In genomic region chr12:24596768-24597388, GRCh38 we compare ENCODE assay signal across 8 cellular contexts.
DNase-seq lines count a peak whose midpoint lies in the region; ATAC-seq and TF ChIP-seq lines count a peak whose summit lies in the region.

No MANE protein-coding gene starts in this region.

- DNase-seq in natural killer cell (no peak), NCI-H446 (lab: John Stamatoyannopoulos, UW) (peak; percentile 44 to 58), cerebellar cortex (ENCODE audit: low spot score) (peak; percentile 8), midbrain (lab: John Stamatoyannopoulos, UW) (peak; percentile 44), activated gamma-delta T cell (lab: John Stamatoyannopoulos, UW) (no peak)
- DNase-seq in natural killer cell treated with Interleukin-12 subunit alpha and Interleukin-12 subunit beta and Interleukin-15 and Interleukin-18, amount 100 ng/mL, for 72 hours (ENCODE audit: low spot score), result no peak

- TF ChIP-seq CTCF in natural killer cell (IDR thresholded peaks at IDR 0.05), result peak; percentile 27

- no peak overlapping the region for H3K27ac Mint-ChIP-seq in natural killer cell
- H3K27ac Mint-ChIP-seq in natural killer cell treated with Interleukin-12 subunit alpha and Interleukin-12 subunit beta and Interleukin-15 and Interleukin-18, amount 100 ng/mL, for 72 hours, result no peak overlapping the region

- no peak for ATAC-seq in natural killer cell
- ATAC-seq in natural killer cell treated with Interleukin-12 subunit alpha and Interleukin-12 subunit beta and Interleukin-15 and Interleukin-18, amount 100 ng/mL, for 72 hours, result no peak
- no peak for ATAC-seq in GM18511 (IDR thresholded peaks at IDR 0.05; ENCODE audit: unreplicated experiment)
- ATAC-seq in GM19023 (IDR thresholded peaks at IDR 0.05; ENCODE audit: unreplicated experiment), result no peak

- H3K4me1 Mint-ChIP-seq in natural killer cell, result peaks cover 6 to 18% of the 10 kb centered on the region in 2 donors
- H3K4me1 Mint-ChIP-seq in natural killer cell treated with Interleukin-12 subunit alpha and Interleukin-12 subunit beta and Interleukin-15 and Interleukin-18, amount 100 ng/mL, for 72 hours (ENCODE audit: low read depth in 2 of 2), result peaks cover 14 to 20% of the 10 kb centered on the region in 2 donors

- peaks cover 0 to 2% of the 10 kb centered on the region in 2 donors for H3K9me3 Mint-ChIP-seq in natural killer cell
- no peaks in the 10 kb centered on the region for H3K9me3 Mint-ChIP-seq in natural killer cell treated with Interleukin-12 subunit alpha and Interleukin-12 subunit beta and Interleukin-15 and Interleukin-18, amount 100 ng/mL, for 72 hours

- no peak overlapping the region for H3K4me3 Mint-ChIP-seq in natural killer cell
- no peak overlapping the region for H3K4me3 Mint-ChIP-seq in natural killer cell treated with Interleukin-12 subunit alpha and Interleukin-12 subunit beta and Interleukin-15 and Interleukin-18, amount 100 ng/mL, for 72 hours

- H3K36me3 Mint-ChIP-seq in natural killer cell, result no peaks in the 10 kb centered on the region
- no peaks in the 10 kb centered on the region for H3K36me3 Mint-ChIP-seq in natural killer cell treated with Interleukin-12 subunit alpha and Interleukin-12 subunit beta and Interleukin-15 and Interleukin-18, amount 100 ng/mL, for 72 hours

- H3K27me3 Mint-ChIP-seq in natural killer cell (ENCODE audit: low read depth in 2 of 2), result peaks cover 5 to 13% of the 10 kb centered on the region in 2 donors
- H3K27me3 Mint-ChIP-seq in natural killer cell treated with Interleukin-12 subunit alpha and Interleukin-12 subunit beta and Interleukin-15 and Interleukin-18, amount 100 ng/mL, for 72 hours, result peaks cover 6 to 13% of the 10 kb centered on the region in 2 donors

- intact Hi-C loops in natural killer cell (cut with micrococcal nuclease), result no loop called here

Comparison
In these comparisons a context has a peak if more than half of its experiments do, and no peak if none do; other contexts are left out.
1. DNase-seq: peak in NCI-H446 (2 of 2), cerebellar cortex (single experiment) and midbrain (single experiment); none in natural killer cell (single experiment), natural killer cell treated with Interleukin-12 subunit alpha and Interleukin-12 subunit beta and Interleukin-15 and Interleukin-18, amount 100 ng/mL, for 72 hours (single experiment) and activated gamma-delta T cell (single experiment).